20 cellular contexts compared by ENCODE assay signal in the genomic region with DNA sequence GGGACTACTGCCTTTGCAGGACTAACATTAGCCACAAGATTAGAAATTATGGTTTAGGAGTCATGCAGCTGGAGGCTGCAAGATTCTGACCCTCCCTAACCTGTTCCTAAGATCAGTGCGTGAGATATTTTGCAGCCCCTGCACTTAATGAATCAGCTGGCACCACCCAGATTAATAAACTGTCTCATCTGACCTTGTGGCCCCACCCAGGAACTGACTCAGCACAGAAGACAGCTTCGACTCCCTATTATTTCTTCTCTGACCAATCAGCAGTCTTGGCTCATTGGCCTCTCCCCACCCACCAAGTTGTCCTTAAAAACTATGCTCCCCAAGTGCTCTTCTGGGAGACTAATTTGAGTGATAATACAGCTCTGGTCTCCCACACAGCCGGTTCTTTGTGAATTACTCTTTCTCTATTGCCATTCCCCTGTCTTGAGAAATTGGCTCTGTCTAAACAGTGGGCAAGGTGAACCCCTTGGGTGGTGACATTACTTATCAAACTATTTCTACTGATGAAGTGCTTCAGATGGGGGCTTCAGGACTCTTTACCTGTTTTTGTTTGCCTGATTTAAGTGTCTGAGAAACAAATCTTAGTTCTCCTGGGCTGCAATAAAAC.
"Had no signal": no experiment of that assay in that cellular context is flagged by ENCODE, and none has a peak within 500 bp of the region (broad histone marks: within the 10 kb centered on the region; RNA-seq: fewer than 3 reads in every experiment).

No MANE protein-coding gene starts in this region.

- H3K27ac Mint-ChIP-seq: activated T-helper 2 cell treated with anti-CD3 and anti-CD28 coated beads, Interferon-gamma antibody, Interleukin-2, Interleukin-4, amounts not matched to agents 10 μg/mL and 5 μg/mL and 100 μg/mL, durations not matched to agents 14 hours and 24 hours and 36 hours; immature natural killer cell; neural progenitor cell; type B pancreatic cell had no signal

- H3K27me3 Mint-ChIP-seq: type B pancreatic cell had no signal

- ATAC-seq: left cardiac atrium, lower lobe of right lung had no signal

- H3K27me3 ChIP-seq: neural progenitor cell, ovary, sigmoid colon had no signal

- H3K4me3 Mint-ChIP-seq: immature natural killer cell, neural progenitor cell, type B pancreatic cell had no signal

- H3K27ac ChIP-seq: adrenal gland, coronary artery, lower lobe of right lung, neural progenitor cell, ovary, sigmoid colon, suprapubic skin had no signal

- H3K4me1 ChIP-seq: adrenal gland, lower lobe of right lung, sigmoid colon, suprapubic skin had no signal

- DNase-seq: activated CD4-positive, alpha-beta T cell treated with anti-CD3 and anti-CD28 coated beads for 48 hours; activated naive CD4-positive, alpha-beta T cell treated with anti-CD3 and anti-CD28 coated beads, Interleukin-2, amount 50 U/mL, for 16 hours; activated T-cell treated with anti-CD3 and anti-CD28 coated beads for 4 hours; adrenal gland; central memory CD4-positive, alpha-beta T cell; effector CD8-positive, alpha-beta T cell; glutamatergic neuron; immature natural killer cell; left cardiac atrium; lower lobe of right lung; midbrain; ovary; sigmoid colon; stimulated activated CD4-positive, alpha-beta T cell treated with anti-CD3 and anti-CD28 coated beads, Interleukin-2, amount 100 ng/mL, for 24 hours; stimulated activated naive CD4-positive, alpha-beta T cell treated with Interleukin-2 at 50 U/mL for 16 hours had no signal

- H3K9me3 ChIP-seq: adrenal gland, suprapubic skin had no signal

- H3K4me1 Mint-ChIP-seq: immature natural killer cell had no signal

- H3K4me3 ChIP-seq: adrenal gland, coronary artery, lower lobe of right lung, neural progenitor cell, ovary, sigmoid colon, suprapubic skin had no signal

- H3K36me3 ChIP-seq: adrenal gland, lower lobe of right lung, neural progenitor cell, ovary, sigmoid colon, suprapubic skin had no signal

- H3K36me3 Mint-ChIP-seq: immature natural killer cell, neural progenitor cell, type B pancreatic cell had no signal
